In genomic region chr3:79751703-79752102, GRCh38 we compare ENCODE assay signal across 8 cellular contexts.
"Had no signal": no experiment of that assay in that cellular context is flagged by ENCODE, and none has a peak within 500 bp of the region (broad histone marks: within the 10 kb centered on the region; RNA-seq: fewer than 3 reads in every experiment).

No MANE protein-coding gene starts in this region.

- DNase-seq: GM23248, GOT3, H7, H9, HCEC 1CT, HFFc6 had no signal

- ATAC-seq: GM23338, HCT116 had no signal
